23 cellular contexts compared by ENCODE assay signal in the genomic region with DNA sequence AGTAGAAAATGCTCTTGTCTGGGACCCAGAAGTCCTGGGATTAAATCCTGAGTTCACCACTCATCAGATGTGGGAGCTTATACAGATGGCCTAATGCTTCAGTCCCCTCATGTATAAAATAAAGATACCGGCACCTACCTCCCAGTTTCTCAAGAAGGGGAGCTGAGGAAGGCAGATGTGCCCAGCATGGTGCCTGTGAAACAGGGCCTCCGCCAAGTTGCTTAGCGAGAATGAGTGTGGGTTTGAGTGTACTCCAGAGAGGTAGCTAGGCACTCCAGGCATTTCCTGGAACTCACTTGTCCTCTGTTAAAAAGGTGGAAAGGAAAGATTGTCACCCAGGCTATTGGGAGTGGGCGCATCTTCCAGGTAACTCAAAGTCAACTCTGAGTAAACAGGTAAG. TPM values are rescaled to one million over a fixed set of nuclear protein-coding genes. Genes with fewer than 3 reads are reported as not detected.
DNase-seq lines count a peak whose midpoint lies in the region; ATAC-seq, FAIRE-seq and TF ChIP-seq lines count a peak whose summit lies in the region.
"Had no signal": no experiment of that assay in that cellular context is flagged by ENCODE, and none has a peak within 500 bp of the region (broad histone marks: within the 10 kb centered on the region; RNA-seq: fewer than 3 reads in every experiment).

No MANE protein-coding gene starts in this region.

- POLR2A ChIA-PET in Panc1 (lab: Charles Lee) (interaction anchor here (1.0 kb wide), 1 partner anchor 21 kb away, joined by 5 read pairs; no protein-coding TSS in a partner anchor), HepG2 (lab: Yijun Ruan, JAX) (interaction anchor here (0.7 to 1.7 kb wide), 4 partner anchors 9 to 21 kb away, joined by 3 to 11 read pairs (median 6); no protein-coding TSS in a partner anchor)

- DNase-seq in Calu3 (no peak), Panc1 (ENCODE audit: low read depth, low spot score) (no peak), HepG2 (ENCODE audit: low spot score) (no peak), NCI-H2107 (lab: John Stamatoyannopoulos, UW) (no peak), iPS-NIHi7 (ENCODE audit: extremely low spot score) (no peak), EL (no peak)
- DNase-seq: activated CD4-positive, alpha-beta T cell treated with anti-CD3 and anti-CD28 coated beads, Interleukin-2, amount 10 ng/mL, durations not matched to agents 24 days and 14 days; activated naive CD4-positive, alpha-beta T cell treated with anti-CD3 and anti-CD28 coated beads, Interleukin-2, amount 10 ng/mL, durations not matched to agents 7 days and 5 days; effector memory CD4-positive, alpha-beta T cell; lower lobe of right lung; pancreas; SIG-M5; stimulated activated CD4-positive, alpha-beta T cell treated with anti-CD3 and anti-CD28 coated beads, Interleukin-4, amount 100 ng/mL, for 24 hours; T1000; WERI-Rb-1 had no signal

- no peaks in the 10 kb centered on the region for H3K27me3 Mint-ChIP-seq in Calu3 (ENCODE audit: unreplicated experiment)
- H3K27me3 Mint-ChIP-seq: activated CD4-positive, alpha-beta T cell treated with anti-CD3 and anti-CD28 coated beads, Interleukin-2, amount 10 ng/mL, durations not matched to agents 24 days and 14 days had no signal

- no peaks in the 10 kb centered on the region for H3K79me2 ChIP-seq in HepG2 (ENCODE audit: insufficient read depth, low read length)

- no peaks in the 10 kb centered on the region for H3K9me3 Mint-ChIP-seq in Calu3 (ENCODE audit: low read depth, unreplicated experiment)
- H3K9me3 Mint-ChIP-seq: activated CD4-positive, alpha-beta T cell treated with anti-CD3 and anti-CD28 coated beads, Interleukin-2, amount 10 ng/mL, durations not matched to agents 24 days and 14 days; activated naive CD4-positive, alpha-beta T cell treated with anti-CD3 and anti-CD28 coated beads, Interleukin-2, amount 10 ng/mL, durations not matched to agents 7 days and 5 days; nephron; stimulated activated effector memory CD8-positive, alpha-beta T cell treated with anti-CD3 and anti-CD28 coated beads, Interleukin-12 subunit alpha, Interleukin-12 subunit beta, amount 100 ng/mL, for 72 hours had no signal

- peak; percentile 2; the same call in 1 of the 2 replicates for ATAC-seq in Panc1
- ATAC-seq in HepG2, result no peak
- ATAC-seq in HG02610 (IDR thresholded peaks at IDR 0.05; ENCODE audit: unreplicated experiment), result no peak
- ATAC-seq: stimulated activated effector memory CD8-positive, alpha-beta T cell treated with anti-CD3 and anti-CD28 coated beads, Interleukin-12 subunit alpha, Interleukin-12 subunit beta, amount 100 ng/mL, for 72 hours had no signal

- peaks cover 11% of the 10 kb centered on the region for H3K36me3 Mint-ChIP-seq in Calu3 (ENCODE audit: insufficient read depth, unreplicated experiment)
- H3K36me3 Mint-ChIP-seq: activated naive CD4-positive, alpha-beta T cell treated with anti-CD3 and anti-CD28 coated beads, Interleukin-2, amount 10 ng/mL, durations not matched to agents 7 days and 5 days; stimulated activated effector memory CD8-positive, alpha-beta T cell treated with anti-CD3 and anti-CD28 coated beads, Interleukin-12 subunit alpha, Interleukin-12 subunit beta, amount 100 ng/mL, for 72 hours had no signal

- H3K27me3 ChIP-seq in Panc1 (ENCODE audit: control insufficient read depth, insufficient read depth, low read length) (no peaks in the 10 kb centered on the region), HepG2 (ENCODE audit: control insufficient read depth in 1 of 2, insufficient read depth in 2 of 2, low read length in 2 of 2) (peaks cover 1 to 8% of the 10 kb centered on the region in 2 experiments; a peak in 1 of 5 replicates)
- H3K27me3 ChIP-seq: pancreas had no signal

- peak overlapping the region; percentile 7 for H3K27ac ChIP-seq in 22Rv1
- H3K27ac ChIP-seq in Panc1 (ENCODE audit: low read length), result peak overlapping the region; percentile 66
- H3K27ac ChIP-seq in HepG2 (ENCODE audit: extremely low read length, insufficient read depth, low read length), result no peak overlapping the region
- H3K27ac ChIP-seq: C4-2B, lower lobe of right lung, pancreas, WERI-Rb-1 had no signal

- no peak for FAIRE-seq in HepG2 (lab: Jason Lieb, UNC)
- FAIRE-seq: H54, keratinocyte, pancreas, urothelium cell line had no signal

- 75% methylated on average over 4 of the region's 4 CpGs for WGBS in HepG2 (ENCODE audit: low lambda C conversion rate)

- H3K36me3 ChIP-seq in Panc1 (ENCODE audit: control insufficient read depth, insufficient read depth, low read length) (no peaks in the 10 kb centered on the region), HepG2 (replicated peaks in 1 of 2; ENCODE audit: control insufficient read depth in 1 of 2, insufficient read depth in 2 of 2, low read length in 2 of 2) (no peaks in the 10 kb centered on the region)
- H3K36me3 ChIP-seq: lower lobe of right lung, pancreas, WERI-Rb-1 had no signal

- H2AFZ ChIP-seq in HepG2 (ENCODE audit: low read length), result no peak overlapping the region

- H3K4me3 Mint-ChIP-seq in Calu3 (ENCODE audit: low read depth, unreplicated experiment), result no peak overlapping the region
- H3K4me3 Mint-ChIP-seq: activated CD4-positive, alpha-beta T cell treated with anti-CD3 and anti-CD28 coated beads, Interleukin-2, amount 10 ng/mL, durations not matched to agents 24 days and 14 days; activated naive CD4-positive, alpha-beta T cell treated with anti-CD3 and anti-CD28 coated beads, Interleukin-2, amount 10 ng/mL, durations not matched to agents 7 days and 5 days; nephron; stimulated activated effector memory CD8-positive, alpha-beta T cell treated with anti-CD3 and anti-CD28 coated beads, Interleukin-12 subunit alpha, Interleukin-12 subunit beta, amount 100 ng/mL, for 72 hours had no signal

- H3K9ac ChIP-seq in HepG2 (ENCODE audit: insufficient read depth, low read depth, low read length), result no peak overlapping the region

- H3K9me3 ChIP-seq in Panc1 (ENCODE audit: control insufficient read depth, insufficient read depth, low read depth, low read length) (no peaks in the 10 kb centered on the region), HepG2 (ENCODE audit: low read length) (no peaks in the 10 kb centered on the region)
- H3K9me3 ChIP-seq: lower lobe of right lung, pancreas had no signal

- no peak for TF ChIP-seq RAD21 in HepG2 (CRISPR knock-in tag; IDR thresholded peaks at IDR 0.05)

- peak overlapping the region; percentile 46; the same call in 1 of the 2 replicates for H3K4me2 ChIP-seq in HepG2 (ENCODE audit: low read depth, low read length)

- in situ Hi-C loops in Panc1 (cut with HindIII; ENCODE audit: low pct_unique_long_range_greater_than_20kb, low sequenced_read_pairs) (no loop called here), HepG2 (cut with HindIII; ENCODE audit: extremely low pct_ligation_motif_present, low pct_unique_long_range_greater_than_20kb) (loop anchor here (25.0 kb wide), 1 partner anchor 614 kb away; a partner anchor contains a TSS)

- intact Hi-C loops in Calu3 (cut with micrococcal nuclease; ENCODE audit: unreplicated experiment), result no loop called here
- intact Hi-C loops in Panc1 (cut with micrococcal nuclease; ENCODE audit: unreplicated experiment), result no loop called here
- intact Hi-C loops in HepG2 (cut with micrococcal nuclease; ENCODE audit: unreplicated experiment), result no loop called here

- no peak for TF ChIP-seq CTCF in 22Rv1 (IDR thresholded peaks at IDR 0.05)
- TF ChIP-seq CTCF in Calu3 (IDR thresholded peaks at IDR 0.05; ENCODE audit: unreplicated experiment), result no peak
- no peak for TF ChIP-seq CTCF in Panc1 (IDR thresholded peaks at IDR 0.05)
- TF ChIP-seq CTCF in HepG2 (CRISPR knock-in tag; IDR thresholded peaks at IDR 0.05), result no peak

- peaks cover 46% of the 10 kb centered on the region for H3K4me1 Mint-ChIP-seq in Calu3 (ENCODE audit: low read depth, unreplicated experiment)

- TF ChIP-seq POLR2A in HepG2 (IDR thresholded peaks at IDR 0.05; ENCODE audit: insufficient read depth in 1 of 2, low read depth in 2 of 2, low read length in 2 of 2), result no peak

- BruUV-seq in Calu3 (replicated peaks; lab: Mats Ljungman, UMichigan), result no TSS peak
- BruUV-seq in Panc1 (replicated peaks; lab: Mats Ljungman, UMichigan), result no TSS peak
- BruUV-seq in HepG2 (replicated peaks; lab: Mats Ljungman, UMichigan), result no TSS peak

- H4K20me1 ChIP-seq in HepG2 (ENCODE audit: insufficient read depth, low read length), result no peaks in the 10 kb centered on the region

- H3K27ac Mint-ChIP-seq in Calu3 (ENCODE audit: unreplicated experiment), result peak overlapping the region; percentile 52
- H3K27ac Mint-ChIP-seq: activated CD4-positive, alpha-beta T cell treated with anti-CD3 and anti-CD28 coated beads, Interleukin-2, amount 10 ng/mL, durations not matched to agents 24 days and 14 days; activated naive CD4-positive, alpha-beta T cell treated with anti-CD3 and anti-CD28 coated beads, Interleukin-2, amount 10 ng/mL, durations not matched to agents 7 days and 5 days; stimulated activated effector memory CD8-positive, alpha-beta T cell treated with anti-CD3 and anti-CD28 coated beads, Interleukin-12 subunit alpha, Interleukin-12 subunit beta, amount 100 ng/mL, for 72 hours had no signal

- TF ChIP-seq EP300 in HepG2 (IDR thresholded peaks at IDR 0.05; ENCODE audit: low read depth in 2 of 2, low read length in 2 of 2) (no peak), HepG2 (CRISPR knock-in tag; IDR thresholded peaks at IDR 0.05; ENCODE audit: borderline replicate concordance) (no peak)

- no peak overlapping the region for H3K4me3 ChIP-seq in Panc1 (ENCODE audit: low read depth in 2 of 2, low read length in 2 of 2)
- no peak overlapping the region for H3K4me3 ChIP-seq in HepG2 (replicated peaks in 1 of 3; ENCODE audit: insufficient read depth in 1 of 3, low read depth in 2 of 3, low read length in 3 of 3)
- H3K4me3 ChIP-seq: lower lobe of right lung, pancreas had no signal

- CTCF ChIA-PET in Calu3 (lab: Charles Lee) (interaction anchor here (0.7 to 2.2 kb wide), 5 partner anchors 9 to 28 kb away, joined by 3 to 8 read pairs (median 6); no protein-coding TSS in a partner anchor), Panc1 (lab: Charles Lee) (no interaction called here), HepG2 (lab: Yijun Ruan, JAX; ENCODE audit: low intra/inter-chr PET ratio, low total read pairs) (no interaction called here)

- H3K4me1 ChIP-seq in Panc1 (ENCODE audit: control insufficient read depth, insufficient read depth, low read length) (peaks cover 34% of the 10 kb centered on the region), HepG2 (ENCODE audit: insufficient read depth, low read length) (peaks cover 39% of the 10 kb centered on the region)
- H3K4me1 ChIP-seq: pancreas had no signal

RNA-seq across cellular contexts. Expression of a gene that starts 37.8 kb away (rescaled TPM):
- 11.4 and 12.2 TPM in 2 replicates for total RNA-seq in Calu3 (2022)
- 20.4 TPM for total RNA-seq in Panc1 (2021; ENCODE audit: unreplicated experiment)
- polyA plus RNA-seq in Panc1 (2012; ENCODE audit: insufficient read length), result 14.2 TPM
- total RNA-seq in HepG2 (2016; rRNA removed; fragmentation: Illumina TruSeq; extraction: Trizol), result 3.0 and 3.5 TPM in 2 replicates
- 0.71 and 0.81 TPM in 2 replicates for total RNA-seq in HepG2 (2016; cell fraction: cytosol; rRNA removed; fragmentation: Illumina TruSeq; extraction: Trizol; ENCODE audit: low read depth)
- total RNA-seq in HepG2 (2016; cell fraction: insoluble cytoplasmic fraction; rRNA removed; fragmentation: Illumina TruSeq; extraction: Trizol), result 2.3 and 3.4 TPM in 2 replicates
- 2.1 and 2.2 TPM in 2 replicates for total RNA-seq in HepG2 (2016; cell fraction: membrane; rRNA removed; fragmentation: Illumina TruSeq; extraction: Trizol)
- 3.7 and 4.2 TPM in 2 replicates for total RNA-seq in HepG2 (2016; cell fraction: nucleus; rRNA removed; fragmentation: Illumina TruSeq; extraction: Trizol)
- polyA plus RNA-seq in HepG2 (2011; rRNA removed), result 2.5 and 3.1 TPM in 2 replicates
- 2.4 and 2.6 TPM in 2 replicates for polyA plus RNA-seq in HepG2 (2011; cell fraction: cytosol; rRNA removed)
- 4.5 and 4.9 TPM in 2 replicates for polyA plus RNA-seq in HepG2 (2011; cell fraction: nucleus; rRNA removed)
- 1.8 and 2.7 TPM in 2 replicates for polyA plus RNA-seq in HepG2 (2012)
- 0.26 TPM in 2 replicates for polyA plus RNA-seq in HepG2 (2016; cell fraction: cytosol; fragmentation: Illumina TruSeq; extraction: Trizol; ENCODE audit: low read depth)
- 1.9 TPM in 2 replicates for polyA plus RNA-seq in HepG2 (2016; cell fraction: insoluble cytoplasmic fraction; fragmentation: Illumina TruSeq; extraction: Trizol; ENCODE audit: low read depth)
- polyA plus RNA-seq in HepG2 (2016; cell fraction: membrane; fragmentation: Illumina TruSeq; extraction: Trizol; ENCODE audit: low read depth), result 0.66 and 0.70 TPM in 2 replicates
- 3.4 and 3.9 TPM in 2 replicates for polyA plus RNA-seq in HepG2 (2016; cell fraction: nucleus; fragmentation: Illumina TruSeq; extraction: Trizol; ENCODE audit: insufficient read depth, low read depth)
- 4.2 and 7.4 TPM in 2 replicates for polyA minus RNA-seq in HepG2 (2011; rRNA and poly(A)+ RNA removed; ENCODE audit: low replicate concordance)
- polyA minus RNA-seq in HepG2 (2011; cell fraction: cytosol; rRNA and poly(A)+ RNA removed), result 2.6 TPM in 2 replicates
- polyA minus RNA-seq in HepG2 (2011; cell fraction: nucleus; rRNA and poly(A)+ RNA removed), result 5.2 and 7.2 TPM in 2 replicates
